In the genomic region with DNA sequence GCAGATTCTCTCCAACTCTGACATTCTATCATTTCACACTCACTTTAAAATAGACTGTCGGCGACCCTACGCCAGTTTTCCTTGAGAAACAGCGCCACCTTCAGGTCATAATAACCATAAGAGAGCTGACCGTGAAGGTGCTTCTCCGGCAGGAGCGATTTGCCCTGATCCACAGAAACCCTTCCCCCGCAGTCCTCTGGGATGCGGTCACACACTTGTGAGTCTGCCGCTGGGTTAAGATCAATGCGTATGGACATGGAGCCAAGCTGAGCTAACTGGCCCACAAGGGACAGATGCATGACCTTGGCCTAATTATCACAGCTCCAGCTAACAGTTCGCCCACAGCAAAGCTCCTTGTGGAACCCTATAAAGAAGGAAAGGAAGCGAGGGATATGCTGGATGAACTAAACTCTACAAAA, we compare ENCODE assay signal across 8 cellular contexts. TPM values are rescaled to one million over a fixed set of nuclear protein-coding genes. Genes with fewer than 3 reads are reported as not detected.
A peak's percentile ranks its signal among the peaks of the same experiment; 100 is the strongest.
DNase-seq lines count a peak whose midpoint lies in the region; ATAC-seq and TF ChIP-seq lines count a peak whose summit lies in the region.

No MANE protein-coding gene starts in this region.

- CTCF ChIA-PET in HEK293T (lab: Yijun Ruan, JAX): interaction anchor here (0.6 to 1.9 kb wide), 18 partner anchors 10 to 364 kb away, joined by 3 to 9 read pairs (median 4); partner anchors contain the start of gene OLIG2

- H3K36me3 ChIP-seq in BLaER1 treated with 17β-estradiol and CSF1 and Interleukin-3, amounts not matched to agents 10 nM and 100 nM: no peaks in the 10 kb centered on the region

- no peak overlapping the region for H3K4me3 ChIP-seq in BLaER1 treated with 17β-estradiol and CSF1 and Interleukin-3, amounts not matched to agents 10 nM and 100 nM
- no peak overlapping the region for H3K4me3 ChIP-seq in epithelial cell of proximal tubule (ENCODE audit: low read depth, low read length)

- peak overlapping the region in 7 of 11 experiments; percentile 37 to 87 (median 65); a peak in 12 of 22 replicates for H3K4me2 ChIP-seq in BLaER1 treated with 17β-estradiol and CSF1 and Interleukin-3, amounts not matched to agents 10 nM and 100 nM

- peak overlapping the region in 1 of 2 donors; percentile 32 for H3K27ac Mint-ChIP-seq in stimulated activated naive CD8-positive, alpha-beta T cell treated with anti-CD3 and anti-CD28 coated beads, Interleukin-15, amount 100 ng/mL, for 72 hours

- H3K27me3 Mint-ChIP-seq in stimulated activated naive CD8-positive, alpha-beta T cell treated with anti-CD3 and anti-CD28 coated beads, Interleukin-15, amount 100 ng/mL, for 72 hours: no peaks in the 10 kb centered on the region

- peak overlapping the region in 3 of 11 experiments; percentile 8 to 24 (median 12); a peak in 3 of 22 replicates for H3K9ac ChIP-seq in BLaER1 treated with 17β-estradiol and CSF1 and Interleukin-3, amounts not matched to agents 10 nM and 100 nM

- H3K27ac ChIP-seq in BLaER1 treated with 17β-estradiol and CSF1 and Interleukin-3, amounts not matched to agents 10 nM and 100 nM: peak overlapping the region in 4 of 11 experiments; percentile 13 to 89 (median 84); a peak in 6 of 22 replicates

- H3K4me3 Mint-ChIP-seq in stimulated activated naive CD8-positive, alpha-beta T cell treated with anti-CD3 and anti-CD28 coated beads, Interleukin-15, amount 100 ng/mL, for 72 hours: no peak overlapping the region

- H3K9me3 ChIP-seq in BLaER1 treated with 17β-estradiol and CSF1 and Interleukin-3, amounts not matched to agents 10 nM and 100 nM (replicated peaks in 1 of 11): no peaks in the 10 kb centered on the region

- POLR2A ChIA-PET in HEK293T (lab: Yijun Ruan, JAX): no interaction called here

- TF ChIP-seq CTCF in epithelial cell of proximal tubule (conservative IDR thresholded peaks at IDR 0.05; ENCODE audit: low read depth, low read length): peak; percentile 76

- H3K4me1 Mint-ChIP-seq in stimulated activated naive CD8-positive, alpha-beta T cell treated with anti-CD3 and anti-CD28 coated beads, Interleukin-15, amount 100 ng/mL, for 72 hours: peaks cover 21% of the 10 kb centered on the region

- peaks cover 0 to under 1% of the 10 kb centered on the region in 2 donors for H3K9me3 Mint-ChIP-seq in stimulated activated naive CD8-positive, alpha-beta T cell treated with anti-CD3 and anti-CD28 coated beads, Interleukin-15, amount 100 ng/mL, for 72 hours

- no peaks in the 10 kb centered on the region for H4K20me1 ChIP-seq in BLaER1 treated with 17β-estradiol and CSF1 and Interleukin-3, amounts not matched to agents 10 nM and 100 nM

- ATAC-seq in stimulated activated naive CD8-positive, alpha-beta T cell treated with anti-CD3 and anti-CD28 coated beads, Interleukin-15, amount 100 ng/mL, for 72 hours: peak; percentile 53

- DNase-seq in HEK293T (ENCODE audit: extremely low spot score) (peak; percentile 82), NCI-H526 (lab: John Stamatoyannopoulos, UW) (peak; percentile 62 to 90), epithelial cell of proximal tubule (ENCODE audit: low read depth) (no peak), midbrain (lab: John Stamatoyannopoulos, UW) (peak; percentile 81), GM19240 (ENCODE audit: insufficient read length, low spot score) (no peak)
- DNase-seq in activated CD4-positive, alpha-beta T cell treated with anti-CD3 and anti-CD28 coated beads, Interleukin-2, amount 50 U/mL, for 48 hours: peak; percentile 41 to 58
- peak in 1 of 2 donors; percentile 40 for DNase-seq in stimulated activated naive CD8-positive, alpha-beta T cell treated with anti-CD3 and anti-CD28 coated beads, Interleukin-15, amount 100 ng/mL, for 72 hours

- no peaks in the 10 kb centered on the region for H3K27me3 ChIP-seq in BLaER1 treated with 17β-estradiol and CSF1 and Interleukin-3, amounts not matched to agents 10 nM and 100 nM

- peaks cover 16 to 55% (median 45%) of the 10 kb centered on the region in 10 experiments for H3K4me1 ChIP-seq in BLaER1 treated with 17β-estradiol and CSF1 and Interleukin-3, amounts not matched to agents 10 nM and 100 nM

TF ChIP-seq in HEK293T, 16 proteins besides CTCF, POLR2A, EP300 and RAD21:
- TF ChIP-seq PKNOX1 (IDR thresholded peaks at IDR 0.05) (peak; percentile 45), BHLHE40 (IDR thresholded peaks at IDR 0.05; ENCODE audit: borderline replicate concordance) (no peak), HDGF (IDR thresholded peaks at IDR 0.05; ENCODE audit: borderline replicate concordance) (no peak)

RNA-seq across cellular contexts. Expression of gene IFNAR2, which starts 32.8 kb away (rescaled TPM):
- 4.7 and 7.0 TPM in 2 replicates for total RNA-seq in epithelial cell of proximal tubule

Comparison
In these comparisons a context has a peak if more than half of its experiments do, and no peak if none do; other contexts are left out.
1. DNase-seq: peak in HEK293T (single experiment), NCI-H526 (2 of 2), activated CD4-positive, alpha-beta T cell treated with anti-CD3 and anti-CD28 coated beads, Interleukin-2, amount 50 U/mL, for 48 hours (2 of 2) and midbrain (single experiment); none in epithelial cell of proximal tubule (single experiment) and GM19240 (single experiment).